In the genomic region with DNA sequence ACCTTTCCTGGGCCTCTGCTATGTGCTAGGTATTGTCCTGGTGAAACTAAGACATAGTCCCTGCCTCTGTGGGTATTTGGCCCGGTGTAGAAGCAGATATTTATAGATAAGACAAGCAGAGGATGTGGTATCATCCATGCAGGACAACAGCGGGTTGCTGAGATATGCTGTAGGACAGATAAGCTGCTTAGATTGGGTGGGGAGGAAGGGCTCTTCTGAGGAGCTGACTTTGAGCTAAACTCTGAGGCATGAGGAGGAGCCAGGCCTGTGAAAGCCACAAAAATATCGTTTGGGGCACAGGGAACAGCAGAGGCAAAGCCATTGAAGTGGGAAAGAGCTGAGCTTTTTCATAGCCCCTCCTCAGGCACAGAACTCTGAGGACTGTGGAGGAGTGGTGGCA, we compare ENCODE assay signal across 16 cellular contexts.
"Had no signal": no experiment of that assay in that cellular context is flagged by ENCODE, and none has a peak within 500 bp of the region (broad histone marks: within the 10 kb centered on the region; RNA-seq: fewer than 3 reads in every experiment).

No MANE protein-coding gene starts in this region.

- H3K36me3 Mint-ChIP-seq: natural killer cell had no signal

- H3K27me3 ChIP-seq: cardiac muscle cell, esophagus muscularis mucosa, right lobe of liver, suprapubic skin, upper lobe of left lung had no signal

- H3K27ac ChIP-seq: cardiac muscle cell, esophagus muscularis mucosa, psoas muscle, right lobe of liver, suprapubic skin, upper lobe of left lung had no signal

- H3K4me3 Mint-ChIP-seq: activated CD4-positive, alpha-beta memory T cell treated with anti-CD3 and anti-CD28 coated beads, Interleukin-2, amount 10 ng/mL, durations not matched to agents 7 days and 5 days; activated T-cell treated with anti-CD3 and anti-CD28 coated beads, Interleukin-2, amount 50 U/mL, for 72 hours; natural killer cell had no signal

- DNase-seq: activated CD4-positive, alpha-beta memory T cell treated with anti-CD3 and anti-CD28 coated beads, Interleukin-2, amount 10 ng/mL, durations not matched to agents 7 days and 5 days; activated T-cell treated with anti-CD3 and anti-CD28 coated beads, Interleukin-2, amount 50 U/mL, for 72 hours; foreskin fibroblast; left colon; mammary epithelial cell; natural killer cell; occipital lobe; psoas muscle; right lobe of liver; stimulated activated CD4-positive, alpha-beta T cell treated with anti-CD3 and anti-CD28 coated beads, Interleukin-2, amount 100 ng/mL, for 24 hours; stimulated activated naive CD4-positive, alpha-beta T cell; T1000; upper lobe of left lung had no signal

- H3K27ac Mint-ChIP-seq: activated CD4-positive, alpha-beta memory T cell treated with anti-CD3 and anti-CD28 coated beads, Interleukin-2, amount 10 ng/mL, durations not matched to agents 7 days and 5 days; activated T-cell treated with anti-CD3 and anti-CD28 coated beads, Interleukin-2, amount 50 U/mL, for 72 hours; natural killer cell had no signal

- H3K36me3 ChIP-seq: cardiac muscle cell, esophagus muscularis mucosa, right lobe of liver, suprapubic skin, upper lobe of left lung had no signal

- H3K4me3 ChIP-seq: cardiac muscle cell, esophagus muscularis mucosa, psoas muscle, right lobe of liver, suprapubic skin, upper lobe of left lung had no signal

- H3K9me3 Mint-ChIP-seq: activated CD4-positive, alpha-beta memory T cell treated with anti-CD3 and anti-CD28 coated beads, Interleukin-2, amount 10 ng/mL, durations not matched to agents 7 days and 5 days; activated T-cell treated with anti-CD3 and anti-CD28 coated beads, Interleukin-2, amount 50 U/mL, for 72 hours; natural killer cell had no signal

- H3K9me3 ChIP-seq: esophagus muscularis mucosa, psoas muscle, right lobe of liver, suprapubic skin, upper lobe of left lung had no signal

- ATAC-seq: activated T-cell treated with anti-CD3 and anti-CD28 coated beads, Interleukin-2, amount 50 U/mL, for 72 hours; left colon; natural killer cell; psoas muscle; right lobe of liver had no signal

- H3K4me1 ChIP-seq: psoas muscle, right lobe of liver, suprapubic skin, upper lobe of left lung had no signal

- H3K27me3 Mint-ChIP-seq: activated CD4-positive, alpha-beta memory T cell treated with anti-CD3 and anti-CD28 coated beads, Interleukin-2, amount 10 ng/mL, durations not matched to agents 7 days and 5 days had no signal
